Comparison of ENCODE assay signal across 17 cellular contexts in genomic region chr5:139569276-139569955, GRCh38. TPM values are rescaled to one million over a fixed set of nuclear protein-coding genes. Genes with fewer than 3 reads are reported as not detected.
DNase-seq lines count a peak whose midpoint lies in the region; ATAC-seq and TF ChIP-seq lines count a peak whose summit lies in the region.
"Had no signal": no experiment of that assay in that cellular context is flagged by ENCODE, and none has a peak within 500 bp of the region (broad histone marks: within the 10 kb centered on the region; RNA-seq: fewer than 3 reads in every experiment).

No MANE protein-coding gene starts in this region.

- TF ChIP-seq POLR2A in spleen (IDR thresholded peaks at IDR 0.05) (no peak), heart left ventricle (IDR thresholded peaks at IDR 0.05) (no peak)

- peaks cover 82% of the 10 kb centered on the region for H3K36me3 Mint-ChIP-seq in activated T-cell treated with anti-CD3 and anti-CD28 coated beads, Interleukin-2, amount 50 U/mL, for 24 hours (ENCODE audit: low read depth)
- peaks cover 4% of the 10 kb centered on the region for H3K36me3 Mint-ChIP-seq in endothelial cell (ENCODE audit: low read depth, unreplicated experiment)

- no peak for ATAC-seq in GM19351 (IDR thresholded peaks at IDR 0.05; ENCODE audit: unreplicated experiment)
- ATAC-seq in heart left ventricle: no peak

- H3K4me3 Mint-ChIP-seq in activated T-cell treated with anti-CD3 and anti-CD28 coated beads, Interleukin-2, amount 50 U/mL, for 24 hours: peak overlapping the region; percentile 3
- H3K4me3 Mint-ChIP-seq in endothelial cell (ENCODE audit: unreplicated experiment): no peak overlapping the region
- H3K4me3 Mint-ChIP-seq: brain had no signal

- H3K27me3 ChIP-seq in spleen (replicated peaks in 1 of 7): no peaks in the 10 kb centered on the region
- no peaks in the 10 kb centered on the region for H3K27me3 ChIP-seq in heart left ventricle
- no peaks in the 10 kb centered on the region for H3K27me3 ChIP-seq in right atrium auricular region
- H3K27me3 ChIP-seq: MG63, ovary had no signal

- TF ChIP-seq CTCF in endothelial cell (IDR thresholded peaks at IDR 0.05; ENCODE audit: unreplicated experiment) (no peak), spleen (IDR thresholded peaks at IDR 0.05 in 8 of 11, conservative IDR thresholded peaks at IDR 0.05 in 3 of 11) (no peak), heart left ventricle (IDR thresholded peaks at IDR 0.05) (no peak), right atrium auricular region (IDR thresholded peaks at IDR 0.05) (no peak)

- peak overlapping the region in 2 of 8 donors; percentile 26 to 55 for H3K27ac ChIP-seq in spleen
- no peak overlapping the region for H3K27ac ChIP-seq in heart left ventricle
- H3K27ac ChIP-seq in right atrium auricular region: no peak overlapping the region
- H3K27ac ChIP-seq: HL-60, ovary had no signal

- no peaks in the 10 kb centered on the region for H3K9me3 Mint-ChIP-seq in activated T-cell treated with anti-CD3 and anti-CD28 coated beads, Interleukin-2, amount 50 U/mL, for 24 hours
- H3K9me3 Mint-ChIP-seq in endothelial cell (ENCODE audit: unreplicated experiment): no peaks in the 10 kb centered on the region
- H3K9me3 Mint-ChIP-seq: brain had no signal

- H3K4me1 Mint-ChIP-seq in activated T-cell treated with anti-CD3 and anti-CD28 coated beads, Interleukin-2, amount 50 U/mL, for 24 hours (ENCODE audit: low read depth): peaks cover 78% of the 10 kb centered on the region
- H3K4me1 Mint-ChIP-seq in endothelial cell (ENCODE audit: unreplicated experiment): peaks cover 38% of the 10 kb centered on the region

- no peaks in the 10 kb centered on the region for H3K27me3 Mint-ChIP-seq in activated T-cell treated with anti-CD3 and anti-CD28 coated beads, Interleukin-2, amount 50 U/mL, for 24 hours
- no peaks in the 10 kb centered on the region for H3K27me3 Mint-ChIP-seq in endothelial cell (ENCODE audit: unreplicated experiment)
- H3K27me3 Mint-ChIP-seq: brain had no signal

- peak overlapping the region; percentile 83 for H3K27ac Mint-ChIP-seq in activated T-cell treated with anti-CD3 and anti-CD28 coated beads, Interleukin-2, amount 50 U/mL, for 24 hours
- H3K27ac Mint-ChIP-seq in endothelial cell (ENCODE audit: unreplicated experiment): peak overlapping the region; percentile 76

- WGBS in spleen, 5 donors: 76 to 86% (median 85%) methylated on average over 2 of the region's 2 CpGs
- 70 to 83% (median 76%) methylated on average over 2 of the region's 2 CpGs for WGBS in heart left ventricle, 4 donors

- intact Hi-C loops in spleen (cut with DNase I; ENCODE audit: low total_unique reads) (no loop called here), heart left ventricle (cut with DNase I) (no loop called here)

- H3K9me3 ChIP-seq in spleen: no peaks in the 10 kb centered on the region
- no peaks in the 10 kb centered on the region for H3K9me3 ChIP-seq in heart left ventricle
- H3K9me3 ChIP-seq in right atrium auricular region: no peaks in the 10 kb centered on the region
- H3K9me3 ChIP-seq: MG63, ovary had no signal

- DNase-seq in activated T-cell treated with anti-CD3 and anti-CD28 coated beads, Interleukin-2, amount 50 U/mL, for 24 hours: no peak
- no peak for DNase-seq in activated T-cell treated with anti-CD3 and anti-CD28 coated beads, Interleukin-2, amount 50 U/mL, for 48 hours
- peak; percentile 26 for DNase-seq in RKO (ENCODE audit: low spot score)
- DNase-seq in endothelial cell (ENCODE audit: low spot score): no peak
- DNase-seq in spleen: peak; percentile 15
- DNase-seq in heart left ventricle: no peak
- DNase-seq in right atrium auricular region (ENCODE audit: low spot score): no peak
- DNase-seq: EL; GOT3; mammary epithelial cell; MG63; ovary; stimulated activated CD8-positive, alpha-beta memory T cell treated with anti-CD3 and anti-CD28 coated beads, Interleukin-4, amount 100 ng/mL, for 48 hours; SW 1271 had no signal

- H3K36me3 ChIP-seq in spleen (peaks cover 0 to 66% (median 7%) of the 10 kb centered on the region in 6 donors), heart left ventricle (peaks cover 0 to 31% (median 17%) of the 10 kb centered on the region in 9 donors), right atrium auricular region (no peaks in the 10 kb centered on the region)
- H3K36me3 ChIP-seq: ovary had no signal

- H3K4me1 ChIP-seq in spleen: peaks cover 67 to 100% (median 96%) of the 10 kb centered on the region in 6 donors
- H3K4me1 ChIP-seq in heart left ventricle: peaks cover 10 to 74% (median 48%) of the 10 kb centered on the region in 12 donors
- H3K4me1 ChIP-seq in right atrium auricular region: peaks cover 0 to 60% of the 10 kb centered on the region in 2 donors

- no peak overlapping the region for H3K4me3 ChIP-seq in spleen
- H3K4me3 ChIP-seq in heart left ventricle: no peak overlapping the region
- no peak overlapping the region for H3K4me3 ChIP-seq in right atrium auricular region
- H3K4me3 ChIP-seq: MG63, ovary had no signal

RNA-seq across cellular contexts. Expression of gene UBE2D2, which starts 8.3 kb away (rescaled TPM):
- total RNA-seq in endothelial cell (ENCODE audit: unreplicated experiment): 214 TPM
- 100 to 1,000 TPM in 2 of 7 donors, 10 to 100 TPM in 5; 64.3 to 120 (median 94.3) TPM for total RNA-seq in spleen
- polyA plus RNA-seq in spleen: 100 to 1,000 TPM; 101 to 132 (median 103) TPM
- total RNA-seq in heart left ventricle: 100 to 1,000 TPM in 8 of 9 donors, 10 to 100 TPM in 1; 96.2 to 148 (median 134) TPM
- 100 to 1,000 TPM in 1 of 2 donors, 10 to 100 TPM in 1; 84.6 to 122 TPM for polyA plus RNA-seq in heart left ventricle
- total RNA-seq in right atrium auricular region: 10 to 100 TPM; 54.3 to 73.6 TPM

Comparison
In these comparisons a context has a peak if more than half of its experiments do, and no peak if none do; other contexts are left out.
1. DNase-seq: peak in RKO (single experiment) and spleen (single experiment); none in activated T-cell treated with anti-CD3 and anti-CD28 coated beads, Interleukin-2, amount 50 U/mL, for 24 hours (single experiment), activated T-cell treated with anti-CD3 and anti-CD28 coated beads, Interleukin-2, amount 50 U/mL, for 48 hours (0 of 2), endothelial cell (single experiment), heart left ventricle (0 of 5) and right atrium auricular region (single experiment).